22 cellular contexts compared by ENCODE assay signal in genomic region chrX:57977992-57978391, GRCh38.
DNase-seq lines count a peak whose midpoint lies in the region; ATAC-seq and TF ChIP-seq lines count a peak whose summit lies in the region.
"Had no signal": no experiment of that assay in that cellular context is flagged by ENCODE, and none has a peak within 500 bp of the region (broad histone marks: within the 10 kb centered on the region; RNA-seq: fewer than 3 reads in every experiment).

No MANE protein-coding gene starts in this region.

- H3K4me3 ChIP-seq in BE2C (ENCODE audit: low read depth, low read length) = no peak overlapping the region
- H3K4me3 ChIP-seq: lower lobe of right lung, sigmoid colon, upper lobe of right lung had no signal

- H3K4me1 ChIP-seq in BE2C = no peaks in the 10 kb centered on the region
- H3K4me1 ChIP-seq: lower lobe of right lung, sigmoid colon, upper lobe of right lung had no signal

- peak; percentile 27 for ATAC-seq in left lobe of liver
- ATAC-seq in HG03159 (IDR thresholded peaks at IDR 0.05; ENCODE audit: unreplicated experiment) = no peak
- ATAC-seq: activated CD8-positive, alpha-beta T cell treated with anti-CD3 and anti-CD28 coated beads for 36 hours; esophagus mucosa; lower lobe of right lung; upper lobe of right lung had no signal

- no peaks in the 10 kb centered on the region for H3K9me3 ChIP-seq in BE2C
- H3K9me3 ChIP-seq: lower lobe of right lung, sigmoid colon, upper lobe of right lung had no signal

- DNase-seq in NCI-H748 (lab: John Stamatoyannopoulos, UW; ENCODE audit: unreplicated experiment) = peak; percentile 36
- DNase-seq in NCI-H748 treated with DMSO at 0.1 percent for 48 hours (lab: John Stamatoyannopoulos, UW) = no peak
- peak; percentile 9 to 20 for DNase-seq in Kasumi-1 (lab: John Stamatoyannopoulos, UW)
- DNase-seq in OCI-M1 (lab: John Stamatoyannopoulos, UW) = peak; percentile 6
- no peak for DNase-seq in left lobe of liver (ENCODE audit: low spot score)
- DNase-seq in activated naive CD4-positive, alpha-beta T cell treated with anti-CD3 and anti-CD28 coated beads, Interleukin-2, amount 50 U/mL, for 16 hours = no peak
- DNase-seq in BE2C = no peak
- DNase-seq: activated CD4-positive, CD25-positive, alpha-beta regulatory T cell treated with anti-CD3 and anti-CD28 coated beads, Interleukin-2, amount 50 U/mL, for 72 hours; activated CD8-positive, alpha-beta T cell treated with anti-CD3 and anti-CD28 coated beads for 36 hours; effector memory CD4-positive, alpha-beta T cell; foreskin melanocyte; H9; islet precursor cell; KG1; lower lobe of right lung; NCI-H1105 treated with DMSO at 0.1 percent for 48 hours; NCI-H526 treated with DMSO at 0.1 percent for 48 hours; sigmoid colon; stimulated activated CD8-positive, alpha-beta memory T cell treated with anti-CD3 and anti-CD28 coated beads, Interleukin-4, amount 100 ng/mL, for 48 hours; upper lobe of right lung had no signal

- no peaks in the 10 kb centered on the region for H3K27me3 ChIP-seq in BE2C
- H3K27me3 ChIP-seq: sigmoid colon, upper lobe of right lung had no signal

- H3K36me3 ChIP-seq in BE2C = no peaks in the 10 kb centered on the region
- H3K36me3 ChIP-seq: lower lobe of right lung, sigmoid colon, upper lobe of right lung had no signal

- TF ChIP-seq CTCF in BE2C (IDR thresholded peaks at IDR 0.05; ENCODE audit: low read depth, low read length) = no peak

Comparison
In these comparisons a context has a peak if more than half of its experiments do, and no peak if none do; other contexts are left out.
1. DNase-seq: peak in NCI-H748 (single experiment), Kasumi-1 (2 of 2) and OCI-M1 (single experiment); none in NCI-H748 treated with DMSO at 0.1 percent for 48 hours (single experiment), left lobe of liver (single experiment), activated naive CD4-positive, alpha-beta T cell treated with anti-CD3 and anti-CD28 coated beads, Interleukin-2, amount 50 U/mL, for 16 hours (single experiment) and BE2C (single experiment).